1 cellular context compared by ENCODE assay signal in the genomic region with DNA sequence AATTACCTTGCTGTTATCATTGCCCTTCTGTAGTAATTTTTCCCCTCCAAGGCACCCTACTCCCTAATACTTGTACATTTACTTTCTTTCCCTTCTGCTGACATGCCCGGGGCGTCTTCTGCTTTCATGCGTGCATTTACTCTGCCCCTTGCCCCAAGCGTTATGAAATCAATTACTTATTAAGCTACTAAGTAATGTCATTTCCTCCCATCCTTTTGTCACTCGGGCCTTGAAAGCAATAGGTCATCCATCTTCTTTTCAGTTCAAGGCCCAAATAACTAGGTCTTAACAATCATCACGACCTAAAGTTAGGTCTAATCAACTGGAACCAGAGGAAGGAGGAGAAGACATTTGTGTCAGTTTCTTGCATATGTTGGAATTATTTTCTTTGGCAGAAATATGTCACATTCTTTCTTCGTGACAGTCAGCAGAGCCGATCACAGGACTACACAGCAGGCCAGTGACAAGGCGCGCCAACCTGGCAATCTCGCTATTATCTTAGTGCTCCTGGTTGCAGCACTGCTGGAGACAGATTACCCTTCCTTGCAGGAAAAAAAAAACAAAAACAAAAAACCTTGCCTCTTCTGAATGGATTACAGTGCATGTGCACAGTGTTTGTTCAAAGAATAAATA.
TF ChIP-seq lines count a peak whose summit lies in the region.

No MANE protein-coding gene starts in this region.

TF ChIP-seq in K562, 482 proteins besides CTCF, POLR2A, EP300 and RAD21 (continued from another document and continues in another):
- TF ChIP-seq, protein P1, sequence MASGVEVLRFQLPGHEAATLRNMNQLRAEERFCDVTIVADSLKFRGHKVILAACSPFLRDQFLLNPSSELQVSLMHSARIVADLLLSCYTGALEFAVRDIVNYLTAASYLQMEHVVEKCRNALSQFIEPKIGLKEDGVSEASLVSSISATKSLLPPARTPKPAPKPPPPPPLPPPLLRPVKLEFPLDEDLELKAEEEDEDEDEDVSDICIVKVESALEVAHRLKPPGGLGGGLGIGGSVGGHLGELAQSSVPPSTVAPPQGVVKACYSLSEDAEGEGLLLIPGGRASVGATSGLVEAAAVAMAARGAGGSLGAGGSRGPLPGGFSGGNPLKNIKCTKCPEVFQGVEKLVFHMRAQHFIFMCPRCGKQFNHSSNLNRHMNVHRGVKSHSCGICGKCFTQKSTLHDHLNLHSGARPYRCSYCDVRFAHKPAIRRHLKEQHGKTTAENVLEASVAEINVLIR (CRISPR knock-in tag; IDR thresholded peaks at IDR 0.05): no peak; the same call in 1 of the 2 replicates
- TF ChIP-seq, protein P2, sequence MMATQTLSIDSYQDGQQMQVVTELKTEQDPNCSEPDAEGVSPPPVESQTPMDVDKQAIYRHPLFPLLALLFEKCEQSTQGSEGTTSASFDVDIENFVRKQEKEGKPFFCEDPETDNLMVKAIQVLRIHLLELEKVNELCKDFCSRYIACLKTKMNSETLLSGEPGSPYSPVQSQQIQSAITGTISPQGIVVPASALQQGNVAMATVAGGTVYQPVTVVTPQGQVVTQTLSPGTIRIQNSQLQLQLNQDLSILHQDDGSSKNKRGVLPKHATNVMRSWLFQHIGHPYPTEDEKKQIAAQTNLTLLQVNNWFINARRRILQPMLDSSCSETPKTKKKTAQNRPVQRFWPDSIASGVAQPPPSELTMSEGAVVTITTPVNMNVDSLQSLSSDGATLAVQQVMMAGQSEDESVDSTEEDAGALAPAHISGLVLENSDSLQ (IDR thresholded peaks at IDR 0.05): peak; percentile 81
- no peak for TF ChIP-seq SETDB1 (IDR thresholded peaks at IDR 0.05; ENCODE audit: low read length)
- TF ChIP-seq NCOR1 (IDR thresholded peaks at IDR 0.05): peak; percentile 94
- TF ChIP-seq RNF2 (IDR thresholded peaks at IDR 0.05): peak; percentile 60; the same call in 1 of the 2 replicates
- TF ChIP-seq SIN3A (IDR thresholded peaks at IDR 0.05; ENCODE audit: borderline replicate concordance in 2 of 2, control insufficient read depth in 1 of 2, low read depth in 2 of 2, low read length in 2 of 2): no peak
- no peak for TF ChIP-seq CBFB (CRISPR knock-in tag; IDR thresholded peaks at IDR 0.05)
- TF ChIP-seq DPF2 (IDR thresholded peaks at IDR 0.05): peak; percentile 96
- TF ChIP-seq GTF2A2 (tag; IDR thresholded peaks at IDR 0.05): peak; percentile 78
- TF ChIP-seq TAL1 (IDR thresholded peaks at IDR 0.05): peak; percentile 96
- TF ChIP-seq, protein P3, sequence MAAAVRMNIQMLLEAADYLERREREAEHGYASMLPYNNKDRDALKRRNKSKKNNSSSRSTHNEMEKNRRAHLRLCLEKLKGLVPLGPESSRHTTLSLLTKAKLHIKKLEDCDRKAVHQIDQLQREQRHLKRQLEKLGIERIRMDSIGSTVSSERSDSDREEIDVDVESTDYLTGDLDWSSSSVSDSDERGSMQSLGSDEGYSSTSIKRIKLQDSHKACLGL (CRISPR knock-in tag; IDR thresholded peaks at IDR 0.05; ENCODE audit: borderline replicate concordance, poor library complexity, severe bottlenecking): peak; percentile 40
- peak; percentile 27; the same call in 1 of the 2 replicates for TF ChIP-seq CEBPB (tag; IDR thresholded peaks at IDR 0.05)
- TF ChIP-seq GABPB2 (CRISPR knock-in tag; conservative IDR thresholded peaks at IDR 0.05): peak; percentile 80; the same call in 1 of the 2 replicates
- TF ChIP-seq PHB2 (IDR thresholded peaks at IDR 0.05; ENCODE audit: low read depth): peak; percentile 93
- peak; percentile 33; the same call in 1 of the 2 replicates for TF ChIP-seq FOXJ2 (tag; IDR thresholded peaks at IDR 0.05)
- TF ChIP-seq ZNF444 (CRISPR knock-in tag; IDR thresholded peaks at IDR 0.05): 0 out of 2 replicates have a peak, but pooled peaks have one; percentile 23
- peak; percentile 93 to 95 for TF ChIP-seq TRIM24 (IDR thresholded peaks at IDR 0.05)
- TF ChIP-seq GATAD2A (IDR thresholded peaks at IDR 0.05): peak; percentile 48; the same call in 1 of the 2 replicates
- peak; percentile 81 for TF ChIP-seq HIVEP1 (CRISPR knock-in tag; IDR thresholded peaks at IDR 0.05)
- TF ChIP-seq, protein P4, sequence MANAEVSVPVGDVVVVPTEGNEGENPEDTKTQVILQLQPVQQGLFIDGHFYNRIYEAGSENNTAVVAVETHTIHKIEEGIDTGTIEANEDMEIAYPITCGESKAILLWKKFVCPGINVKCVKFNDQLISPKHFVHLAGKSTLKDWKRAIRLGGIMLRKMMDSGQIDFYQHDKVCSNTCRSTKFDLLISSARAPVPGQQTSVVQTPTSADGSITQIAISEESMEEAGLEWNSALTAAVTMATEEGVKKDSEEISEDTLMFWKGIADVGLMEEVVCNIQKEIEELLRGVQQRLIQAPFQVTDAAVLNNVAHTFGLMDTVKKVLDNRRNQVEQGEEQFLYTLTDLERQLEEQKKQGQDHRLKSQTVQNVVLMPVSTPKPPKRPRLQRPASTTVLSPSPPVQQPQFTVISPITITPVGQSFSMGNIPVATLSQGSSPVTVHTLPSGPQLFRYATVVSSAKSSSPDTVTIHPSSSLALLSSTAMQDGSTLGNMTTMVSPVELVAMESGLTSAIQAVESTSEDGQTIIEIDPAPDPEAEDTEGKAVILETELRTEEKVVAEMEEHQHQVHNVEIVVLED (CRISPR knock-in tag; IDR thresholded peaks at IDR 0.05): no peak
- TF ChIP-seq, protein P5, sequence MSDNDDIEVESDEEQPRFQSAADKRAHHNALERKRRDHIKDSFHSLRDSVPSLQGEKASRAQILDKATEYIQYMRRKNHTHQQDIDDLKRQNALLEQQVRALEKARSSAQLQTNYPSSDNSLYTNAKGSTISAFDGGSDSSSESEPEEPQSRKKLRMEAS (CRISPR knock-in tag; IDR thresholded peaks at IDR 0.05): no peak
- peak; percentile 61; the same call in 1 of the 2 replicates for TF ChIP-seq ZNF133 (CRISPR knock-in tag; IDR thresholded peaks at IDR 0.05)
- peak; percentile 35; the same call in 1 of the 2 replicates for TF ChIP-seq MYC (IDR thresholded peaks at IDR 0.05; ENCODE audit: low read depth, low read length)
- peak; percentile 59; the same call in 1 of the 2 replicates for TF ChIP-seq MYC (CRISPR knock-in tag; IDR thresholded peaks at IDR 0.05; ENCODE audit: borderline replicate concordance, low read depth)
- no peak for TF ChIP-seq CBX5 (IDR thresholded peaks at IDR 0.05; ENCODE audit: borderline replicate concordance, low read depth)
- TF ChIP-seq ZNF79 (CRISPR knock-in tag; IDR thresholded peaks at IDR 0.05; ENCODE audit: low read depth): peak; percentile 86
- 0 out of 2 replicates have a peak, but pooled peaks have one; percentile 16 for TF ChIP-seq LARP7 (IDR thresholded peaks at IDR 0.05)
- TF ChIP-seq MTF1 (CRISPR knock-in tag; IDR thresholded peaks at IDR 0.05; ENCODE audit: borderline replicate concordance): peak; percentile 55; the same call in 1 of the 2 replicates
- TF ChIP-seq ZNF699 (CRISPR knock-in tag; IDR thresholded peaks at IDR 0.05; ENCODE audit: insufficient replicate concordance): peak; percentile 23
- TF ChIP-seq, protein P6, sequence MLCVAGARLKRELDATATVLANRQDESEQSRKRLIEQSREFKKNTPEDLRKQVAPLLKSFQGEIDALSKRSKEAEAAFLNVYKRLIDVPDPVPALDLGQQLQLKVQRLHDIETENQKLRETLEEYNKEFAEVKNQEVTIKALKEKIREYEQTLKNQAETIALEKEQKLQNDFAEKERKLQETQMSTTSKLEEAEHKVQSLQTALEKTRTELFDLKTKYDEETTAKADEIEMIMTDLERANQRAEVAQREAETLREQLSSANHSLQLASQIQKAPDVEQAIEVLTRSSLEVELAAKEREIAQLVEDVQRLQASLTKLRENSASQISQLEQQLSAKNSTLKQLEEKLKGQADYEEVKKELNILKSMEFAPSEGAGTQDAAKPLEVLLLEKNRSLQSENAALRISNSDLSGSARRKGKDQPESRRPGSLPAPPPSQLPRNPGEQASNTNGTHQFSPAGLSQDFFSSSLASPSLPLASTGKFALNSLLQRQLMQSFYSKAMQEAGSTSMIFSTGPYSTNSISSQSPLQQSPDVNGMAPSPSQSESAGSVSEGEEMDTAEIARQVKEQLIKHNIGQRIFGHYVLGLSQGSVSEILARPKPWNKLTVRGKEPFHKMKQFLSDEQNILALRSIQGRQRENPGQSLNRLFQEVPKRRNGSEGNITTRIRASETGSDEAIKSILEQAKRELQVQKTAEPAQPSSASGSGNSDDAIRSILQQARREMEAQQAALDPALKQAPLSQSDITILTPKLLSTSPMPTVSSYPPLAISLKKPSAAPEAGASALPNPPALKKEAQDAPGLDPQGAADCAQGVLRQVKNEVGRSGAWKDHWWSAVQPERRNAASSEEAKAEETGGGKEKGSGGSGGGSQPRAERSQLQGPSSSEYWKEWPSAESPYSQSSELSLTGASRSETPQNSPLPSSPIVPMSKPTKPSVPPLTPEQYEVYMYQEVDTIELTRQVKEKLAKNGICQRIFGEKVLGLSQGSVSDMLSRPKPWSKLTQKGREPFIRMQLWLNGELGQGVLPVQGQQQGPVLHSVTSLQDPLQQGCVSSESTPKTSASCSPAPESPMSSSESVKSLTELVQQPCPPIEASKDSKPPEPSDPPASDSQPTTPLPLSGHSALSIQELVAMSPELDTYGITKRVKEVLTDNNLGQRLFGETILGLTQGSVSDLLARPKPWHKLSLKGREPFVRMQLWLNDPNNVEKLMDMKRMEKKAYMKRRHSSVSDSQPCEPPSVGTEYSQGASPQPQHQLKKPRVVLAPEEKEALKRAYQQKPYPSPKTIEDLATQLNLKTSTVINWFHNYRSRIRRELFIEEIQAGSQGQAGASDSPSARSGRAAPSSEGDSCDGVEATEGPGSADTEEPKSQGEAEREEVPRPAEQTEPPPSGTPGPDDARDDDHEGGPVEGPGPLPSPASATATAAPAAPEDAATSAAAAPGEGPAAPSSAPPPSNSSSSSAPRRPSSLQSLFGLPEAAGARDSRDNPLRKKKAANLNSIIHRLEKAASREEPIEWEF (CRISPR knock-in tag; IDR thresholded peaks at IDR 0.05): peak; percentile 94
- TF ChIP-seq NR2C1 (IDR thresholded peaks at IDR 0.05): no peak
- peak; percentile 65; the same call in 1 of the 2 replicates for TF ChIP-seq NR2C1 (tag; IDR thresholded peaks at IDR 0.05)
- TF ChIP-seq SMAD1 (IDR thresholded peaks at IDR 0.05; ENCODE audit: low read depth, low read length, partially characterized antibody): peak; percentile 13
- TF ChIP-seq HDAC3 (IDR thresholded peaks at IDR 0.05; ENCODE audit: borderline replicate concordance, partially characterized antibody): peak; percentile 65
- TF ChIP-seq, protein P7, sequence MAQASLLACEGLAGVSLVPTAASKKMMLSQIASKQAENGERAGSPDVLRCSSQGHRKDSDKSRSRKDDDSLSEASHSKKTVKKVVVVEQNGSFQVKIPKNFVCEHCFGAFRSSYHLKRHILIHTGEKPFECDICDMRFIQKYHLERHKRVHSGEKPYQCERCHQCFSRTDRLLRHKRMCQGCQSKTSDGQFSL (CRISPR knock-in tag; IDR thresholded peaks at IDR 0.05): no peak
- TF ChIP-seq, protein P7 (tag; IDR thresholded peaks at IDR 0.05): peak in 1 of 2 experiments; percentile 93; a peak in 2 of 4 replicates
- TF ChIP-seq TAF7 (tag; IDR thresholded peaks at IDR 0.05): peak; percentile 43; the same call in 1 of the 2 replicates
- TF ChIP-seq, protein P8, sequence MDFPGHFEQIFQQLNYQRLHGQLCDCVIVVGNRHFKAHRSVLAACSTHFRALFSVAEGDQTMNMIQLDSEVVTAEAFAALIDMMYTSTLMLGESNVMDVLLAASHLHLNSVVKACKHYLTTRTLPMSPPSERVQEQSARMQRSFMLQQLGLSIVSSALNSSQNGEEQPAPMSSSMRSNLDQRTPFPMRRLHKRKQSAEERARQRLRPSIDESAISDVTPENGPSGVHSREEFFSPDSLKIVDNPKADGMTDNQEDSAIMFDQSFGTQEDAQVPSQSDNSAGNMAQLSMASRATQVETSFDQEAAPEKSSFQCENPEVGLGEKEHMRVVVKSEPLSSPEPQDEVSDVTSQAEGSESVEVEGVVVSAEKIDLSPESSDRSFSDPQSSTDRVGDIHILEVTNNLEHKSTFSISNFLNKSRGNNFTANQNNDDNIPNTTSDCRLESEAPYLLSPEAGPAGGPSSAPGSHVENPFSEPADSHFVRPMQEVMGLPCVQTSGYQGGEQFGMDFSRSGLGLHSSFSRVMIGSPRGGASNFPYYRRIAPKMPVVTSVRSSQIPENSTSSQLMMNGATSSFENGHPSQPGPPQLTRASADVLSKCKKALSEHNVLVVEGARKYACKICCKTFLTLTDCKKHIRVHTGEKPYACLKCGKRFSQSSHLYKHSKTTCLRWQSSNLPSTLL (IDR thresholded peaks at IDR 0.05): no peak
- TF ChIP-seq POLR2H (tag; IDR thresholded peaks at IDR 0.05; ENCODE audit: low read depth): no peak
- peak; percentile 62; a peak in 1 of 4 replicates for TF ChIP-seq TBL1XR1 (IDR thresholded peaks at IDR 0.05; ENCODE audit: low read length in 2 of 2)
- TF ChIP-seq CBFA2T2 (conservative IDR thresholded peaks at IDR 0.05): peak; percentile 97
- 0 out of 2 replicates have a peak, but pooled peaks have one; percentile 33 for TF ChIP-seq ZFPM2 (CRISPR knock-in tag; IDR thresholded peaks at IDR 0.05)
- TF ChIP-seq, protein P9, sequence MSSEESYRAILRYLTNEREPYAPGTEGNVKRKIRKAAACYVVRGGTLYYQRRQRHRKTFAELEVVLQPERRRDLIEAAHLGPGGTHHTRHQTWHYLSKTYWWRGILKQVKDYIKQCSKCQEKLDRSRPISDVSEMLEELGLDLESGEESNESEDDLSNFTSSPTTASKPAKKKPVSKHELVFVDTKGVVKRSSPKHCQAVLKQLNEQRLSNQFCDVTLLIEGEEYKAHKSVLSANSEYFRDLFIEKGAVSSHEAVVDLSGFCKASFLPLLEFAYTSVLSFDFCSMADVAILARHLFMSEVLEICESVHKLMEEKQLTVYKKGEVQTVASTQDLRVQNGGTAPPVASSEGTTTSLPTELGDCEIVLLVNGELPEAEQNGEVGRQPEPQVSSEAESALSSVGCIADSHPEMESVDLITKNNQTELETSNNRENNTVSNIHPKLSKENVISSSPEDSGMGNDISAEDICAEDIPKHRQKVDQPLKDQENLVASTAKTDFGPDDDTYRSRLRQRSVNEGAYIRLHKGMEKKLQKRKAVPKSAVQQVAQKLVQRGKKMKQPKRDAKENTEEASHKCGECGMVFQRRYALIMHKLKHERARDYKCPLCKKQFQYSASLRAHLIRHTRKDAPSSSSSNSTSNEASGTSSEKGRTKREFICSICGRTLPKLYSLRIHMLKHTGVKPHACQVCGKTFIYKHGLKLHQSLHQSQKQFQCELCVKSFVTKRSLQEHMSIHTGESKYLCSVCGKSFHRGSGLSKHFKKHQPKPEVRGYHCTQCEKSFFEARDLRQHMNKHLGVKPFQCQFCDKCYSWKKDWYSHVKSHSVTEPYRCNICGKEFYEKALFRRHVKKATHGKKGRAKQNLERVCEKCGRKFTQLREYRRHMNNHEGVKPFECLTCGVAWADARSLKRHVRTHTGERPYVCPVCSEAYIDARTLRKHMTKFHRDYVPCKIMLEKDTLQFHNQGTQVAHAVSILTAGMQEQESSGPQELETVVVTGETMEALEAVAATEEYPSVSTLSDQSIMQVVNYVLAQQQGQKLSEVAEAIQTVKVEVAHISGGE (CRISPR knock-in tag; IDR thresholded peaks at IDR 0.05): 0 out of 6 replicates have a peak, but pooled peaks of 1 of the 3 experiments have one; percentile 55
- no peak for TF ChIP-seq ETS2 (tag; IDR thresholded peaks at IDR 0.05; ENCODE audit: borderline replicate concordance, poor library complexity, severe bottlenecking)
- TF ChIP-seq MYNN (IDR thresholded peaks at IDR 0.05): no peak
- TF ChIP-seq MYNN (CRISPR knock-in tag; IDR thresholded peaks at IDR 0.05): no peak
- peak; percentile 74 for TF ChIP-seq PTRF (tag; IDR thresholded peaks at IDR 0.05)
- peak; percentile 65 to 76 for TF ChIP-seq FOXK2 (conservative IDR thresholded peaks at IDR 0.05 in 1 of 2, IDR thresholded peaks at IDR 0.05 in 1 of 2; ENCODE audit: low read depth in 2 of 2)
- no peak for TF ChIP-seq TGIF2 (CRISPR knock-in tag; IDR thresholded peaks at IDR 0.05)
- TF ChIP-seq C11orf30 (IDR thresholded peaks at IDR 0.05; ENCODE audit: low read depth): peak; percentile 40; the same call in 1 of the 2 replicates
